Comparison of ENCODE assay signal across 1 cellular context in genomic region chr2:29246388-29247300, GRCh38.
TF ChIP-seq lines count a peak whose summit lies in the region.

No MANE protein-coding gene starts in this region.

TF ChIP-seq in HepG2, 621 proteins besides CTCF, POLR2A, EP300 and RAD21:
- TF ChIP-seq JUND (CRISPR knock-in tag; IDR thresholded peaks at IDR 0.05) (no peak), HIC2 (CRISPR knock-in tag; IDR thresholded peaks at IDR 0.05; ENCODE audit: low read depth) (no peak), ZNF563 (CRISPR knock-in tag; IDR thresholded peaks at IDR 0.05) (no peak), FOXK2 (IDR thresholded peaks at IDR 0.05) (no peak)
